In the genomic region with DNA sequence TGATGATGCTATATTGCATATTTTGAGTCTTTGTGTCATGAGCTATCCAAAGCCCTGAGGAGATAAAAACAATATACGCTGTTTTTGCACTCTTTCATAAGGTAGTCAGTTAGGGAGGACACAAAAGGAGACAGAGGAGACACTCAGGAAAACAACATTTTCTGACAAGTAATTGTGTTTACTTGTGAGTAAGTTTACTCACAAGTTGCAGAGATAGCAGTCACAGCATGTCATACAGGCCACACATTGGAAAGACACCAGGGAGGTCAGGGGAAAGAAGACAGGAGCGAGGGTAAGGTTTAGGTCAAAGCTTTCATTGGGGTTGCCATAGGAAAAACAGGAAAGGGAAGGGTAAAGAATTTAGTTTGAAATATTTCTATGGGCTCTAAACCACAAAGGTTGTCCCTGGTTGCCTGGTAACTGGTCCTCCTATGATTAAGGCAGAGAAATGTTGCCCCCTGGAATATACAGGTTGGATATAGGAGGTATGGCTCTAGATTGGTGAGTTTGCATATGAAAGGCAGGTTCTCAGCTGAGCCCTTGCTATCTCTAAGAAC, we compare ENCODE assay signal across 1 cellular context.
A peak's percentile ranks its signal among the peaks of the same experiment; 100 is the strongest.
TF ChIP-seq lines count a peak whose summit lies in the region.

No MANE protein-coding gene starts in this region.

TF ChIP-seq in H1, 55 proteins besides CTCF, POLR2A, EP300 and RAD21:
- TF ChIP-seq POU5F1 (IDR thresholded peaks at IDR 0.05; ENCODE audit: low read depth, low read length) = 0 out of 2 replicates have a peak, but pooled peaks have one; percentile 23
- TF ChIP-seq CBX8 (IDR thresholded peaks at IDR 0.05; ENCODE audit: borderline replicate concordance, low read depth, low read length) = no peak
